Comparison of ENCODE assay signal across 8 cellular contexts in the genomic region with DNA sequence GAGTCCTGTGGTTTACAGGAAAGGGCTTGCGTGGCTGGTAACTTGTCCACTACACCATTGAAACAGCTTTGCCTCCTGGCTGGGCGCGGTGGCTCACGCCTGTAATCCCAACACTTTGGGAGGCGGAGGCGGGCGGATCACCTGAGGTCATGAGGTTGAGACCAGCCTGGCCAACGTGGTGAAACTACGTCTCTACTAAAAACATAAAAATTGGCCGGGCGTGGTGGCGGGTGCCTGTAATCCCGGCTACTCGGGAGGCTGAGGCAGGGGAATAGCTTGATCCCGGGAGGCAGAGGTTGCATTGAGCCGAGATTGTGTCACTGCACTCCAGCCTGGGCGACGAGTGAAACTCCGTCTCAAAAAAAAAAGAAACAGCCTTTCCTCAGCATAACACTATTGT. TPM values are rescaled to one million over a fixed set of nuclear protein-coding genes. Genes with fewer than 3 reads are reported as not detected.
A peak's percentile ranks its signal among the peaks of the same experiment; 100 is the strongest.
DNase-seq lines count a peak whose midpoint lies in the region; ATAC-seq and TF ChIP-seq lines count a peak whose summit lies in the region.
"Not testable (repeated sequence)": the region's sequence is repeated elsewhere in the genome, so short reads cannot be mapped to it uniquely, and the experiment has no call there.

No MANE protein-coding gene starts in this region.

- CTCF ChIA-PET in CD8-positive, alpha-beta T cell (lab: Charles Lee) = not testable (repeated sequence)
- CTCF ChIA-PET in activated CD4-positive, alpha-beta T cell treated with anti-CD3 and anti-CD28 coated beads for 36 hours (lab: Charles Lee) = interaction anchor here (1.4 kb wide), 1 partner anchor 16 kb away, joined by 3 read pairs; no protein-coding TSS in a partner anchor

- H3K27me3 Mint-ChIP-seq in CD8-positive, alpha-beta T cell (ENCODE audit: low read depth); activated CD4-positive, alpha-beta T cell treated with anti-CD3 and anti-CD28 coated beads for 36 hours; activated naive CD8-positive, alpha-beta T cell treated with anti-CD3 and anti-CD28 coated beads, Interleukin-2, amount 10 ng/mL, durations not matched to agents 7 days and 5 days; effector memory CD8-positive, alpha-beta T cell: not testable (repeated sequence)

- intact Hi-C loops in CD8-positive, alpha-beta T cell (cut with DNase I, micrococcal nuclease); left lung (cut with DNase I); ovary (cut with DNase I): not testable (repeated sequence)
- intact Hi-C loops in activated CD4-positive, alpha-beta T cell treated with anti-CD3 and anti-CD28 coated beads for 36 hours (cut with DNase I, micrococcal nuclease) = loop anchor here in 1 of 2 experiments (1.0 kb wide), 2 partner anchors 9 to 53 kb away; a partner anchor contains a TSS

- H3K4me1 ChIP-seq in CD8-positive, alpha-beta T cell (ENCODE audit: insufficient read depth, low read length) = peaks cover 34% of the 10 kb centered on the region
- H3K4me1 ChIP-seq in left lung = peaks cover 25 to 60% of the 10 kb centered on the region in 2 donors
- H3K4me1 ChIP-seq in ovary (ENCODE audit: insufficient read depth) = not testable (repeated sequence)
- H3K4me1 ChIP-seq in tibial nerve = peaks cover 0 to 49% (median 20%) of the 10 kb centered on the region in 4 donors

- not testable (repeated sequence) for TF ChIP-seq POLR2A in ovary (IDR thresholded peaks at IDR 0.05); tibial nerve (IDR thresholded peaks at IDR 0.05)

- H3K4me3 Mint-ChIP-seq in CD8-positive, alpha-beta T cell = not testable (repeated sequence)
- H3K4me3 Mint-ChIP-seq in activated CD4-positive, alpha-beta T cell treated with anti-CD3 and anti-CD28 coated beads for 36 hours = peak overlapping the region; percentile 84
- peak overlapping the region; percentile 93 for H3K4me3 Mint-ChIP-seq in activated naive CD8-positive, alpha-beta T cell treated with anti-CD3 and anti-CD28 coated beads, Interleukin-2, amount 10 ng/mL, durations not matched to agents 7 days and 5 days
- peak overlapping the region; percentile 37 to 91 for H3K4me3 Mint-ChIP-seq in effector memory CD8-positive, alpha-beta T cell

- not testable (repeated sequence) for H3K27me3 ChIP-seq in CD8-positive, alpha-beta T cell (ENCODE audit: insufficient read depth, low read length); MG63; left lung; ovary; tibial nerve

- 85 to 92% (median 90%) methylated on average over 19 of the region's 19 CpGs for WGBS in ovary, 3 donors
- WGBS in tibial nerve, 2 donors = 84 to 87% methylated on average over 19 of the region's 19 CpGs

- not testable (repeated sequence) for H3K4me3 ChIP-seq in CD8-positive, alpha-beta T cell (ENCODE audit: low read depth, low read length); ovary; tibial nerve
- H3K4me3 ChIP-seq in MG63 (peak overlapping the region; percentile 61), left lung (peak overlapping the region in 1 of 2 donors; percentile 90)

- not testable (repeated sequence) for H3K9me3 Mint-ChIP-seq in CD8-positive, alpha-beta T cell; activated CD4-positive, alpha-beta T cell treated with anti-CD3 and anti-CD28 coated beads for 36 hours (ENCODE audit: low read depth); activated naive CD8-positive, alpha-beta T cell treated with anti-CD3 and anti-CD28 coated beads, Interleukin-2, amount 10 ng/mL, durations not matched to agents 7 days and 5 days; effector memory CD8-positive, alpha-beta T cell

- H3K4me1 Mint-ChIP-seq in CD8-positive, alpha-beta T cell (ENCODE audit: low read depth) = peaks cover 61% of the 10 kb centered on the region
- H3K4me1 Mint-ChIP-seq in activated CD4-positive, alpha-beta T cell treated with anti-CD3 and anti-CD28 coated beads for 36 hours = peaks cover 62% of the 10 kb centered on the region
- peaks cover 60% of the 10 kb centered on the region for H3K4me1 Mint-ChIP-seq in activated naive CD8-positive, alpha-beta T cell treated with anti-CD3 and anti-CD28 coated beads, Interleukin-2, amount 10 ng/mL, durations not matched to agents 7 days and 5 days
- peaks cover 37 to 49% of the 10 kb centered on the region in 2 donors for H3K4me1 Mint-ChIP-seq in effector memory CD8-positive, alpha-beta T cell (ENCODE audit: low read depth in 2 of 2)

- not testable (repeated sequence) for ATAC-seq in CD8-positive, alpha-beta T cell; activated CD4-positive, alpha-beta T cell treated with anti-CD3 and anti-CD28 coated beads for 36 hours; activated naive CD8-positive, alpha-beta T cell treated with anti-CD3 and anti-CD28 coated beads, Interleukin-2, amount 10 ng/mL, durations not matched to agents 7 days and 5 days (ENCODE audit: low read depth); effector memory CD8-positive, alpha-beta T cell (replicated peaks); left lung

- not testable (repeated sequence) for DNase-seq in CD8-positive, alpha-beta T cell; MG63; activated CD4-positive, alpha-beta T cell treated with anti-CD3 and anti-CD28 coated beads for 36 hours; activated naive CD8-positive, alpha-beta T cell treated with anti-CD3 and anti-CD28 coated beads, Interleukin-2, amount 10 ng/mL, durations not matched to agents 7 days and 5 days; effector memory CD8-positive, alpha-beta T cell; left lung; tibial nerve (ENCODE audit: low spot score in 2 of 2)
- DNase-seq in ovary = peak in 4 of 5 donors; percentile 34 to 46 (median 44)

- TF ChIP-seq CTCF in CD8-positive, alpha-beta T cell (IDR thresholded peaks at IDR 0.05); left lung (IDR thresholded peaks at IDR 0.05); ovary (IDR thresholded peaks at IDR 0.05); tibial nerve (IDR thresholded peaks at IDR 0.05): not testable (repeated sequence)

- not testable (repeated sequence) for H3K27ac Mint-ChIP-seq in CD8-positive, alpha-beta T cell
- H3K27ac Mint-ChIP-seq in activated CD4-positive, alpha-beta T cell treated with anti-CD3 and anti-CD28 coated beads for 36 hours = peak overlapping the region; percentile 96
- H3K27ac Mint-ChIP-seq in activated naive CD8-positive, alpha-beta T cell treated with anti-CD3 and anti-CD28 coated beads, Interleukin-2, amount 10 ng/mL, durations not matched to agents 7 days and 5 days = peak overlapping the region; percentile 38
- peak overlapping the region; percentile 54 to 66 for H3K27ac Mint-ChIP-seq in effector memory CD8-positive, alpha-beta T cell

- not testable (repeated sequence) for TF ChIP-seq EP300 in ovary (IDR thresholded peaks at IDR 0.05); tibial nerve (IDR thresholded peaks at IDR 0.05)

- H3K27ac ChIP-seq in CD8-positive, alpha-beta T cell (ENCODE audit: low read depth, low read length) = peak overlapping the region; percentile 62
- peak overlapping the region; percentile 84 to 86 for H3K27ac ChIP-seq in left lung
- not testable (repeated sequence) for H3K27ac ChIP-seq in ovary
- peak overlapping the region in 3 of 4 donors; percentile 75 to 85 (median 83) for H3K27ac ChIP-seq in tibial nerve

- peaks cover 29% of the 10 kb centered on the region for H3K36me3 ChIP-seq in CD8-positive, alpha-beta T cell (ENCODE audit: insufficient read depth, low read length)
- H3K36me3 ChIP-seq in MG63 = peaks cover 31% of the 10 kb centered on the region
- H3K36me3 ChIP-seq in left lung = peaks cover 5 to 32% of the 10 kb centered on the region in 2 donors
- H3K36me3 ChIP-seq in ovary = not testable (repeated sequence)
- peaks cover 4 to 32% (median 15%) of the 10 kb centered on the region in 3 donors for H3K36me3 ChIP-seq in tibial nerve

- POLR2A ChIA-PET in CD8-positive, alpha-beta T cell (lab: Charles Lee) = interaction anchor here (2.5 kb wide), 1 partner anchor 9 kb away, joined by 10 read pairs; a partner anchor contains a TSS
- POLR2A ChIA-PET in activated CD4-positive, alpha-beta T cell treated with anti-CD3 and anti-CD28 coated beads for 36 hours (lab: Charles Lee) = interaction anchor here (0.6 to 0.7 kb wide), 2 partner anchors 8 to 13 kb away, joined by 3 read pairs; no protein-coding TSS in a partner anchor
- POLR2A ChIA-PET in activated naive CD8-positive, alpha-beta T cell treated with anti-CD3 and anti-CD28 coated beads, Interleukin-2, amount 10 ng/mL, durations not matched to agents 7 days and 5 days (lab: Charles Lee) = interaction anchor here (1.3 to 2.1 kb wide), 3 partner anchors 8 to 24 kb away, joined by 3 to 8 read pairs (median 6); a partner anchor contains a TSS

- peaks cover 44% of the 10 kb centered on the region for H3K36me3 Mint-ChIP-seq in CD8-positive, alpha-beta T cell
- H3K36me3 Mint-ChIP-seq in activated CD4-positive, alpha-beta T cell treated with anti-CD3 and anti-CD28 coated beads for 36 hours (ENCODE audit: low read depth) = peaks cover 44% of the 10 kb centered on the region
- H3K36me3 Mint-ChIP-seq in activated naive CD8-positive, alpha-beta T cell treated with anti-CD3 and anti-CD28 coated beads, Interleukin-2, amount 10 ng/mL, durations not matched to agents 7 days and 5 days = peaks cover 26% of the 10 kb centered on the region
- peaks cover 44% of the 10 kb centered on the region for H3K36me3 Mint-ChIP-seq in effector memory CD8-positive, alpha-beta T cell (ENCODE audit: insufficient read depth)

- H3K9me3 ChIP-seq in CD8-positive, alpha-beta T cell (ENCODE audit: low read length); MG63; left lung; ovary; tibial nerve: not testable (repeated sequence)

RNA-seq across cellular contexts. Expression of a gene that starts 1.2 kb away (rescaled TPM):
- total RNA-seq in CD8-positive, alpha-beta T cell = 1 to 10 TPM; 4.4 to 6.4 TPM
- 3.5 and 5.6 TPM in 2 replicates for total RNA-seq in MG63 (2014; rRNA removed; shearing (Covaris generic); ENCODE audit: low replicate concordance)
- 1 to 10 TPM; 4.3 to 7.7 TPM for total RNA-seq in activated CD4-positive, alpha-beta T cell treated with anti-CD3 and anti-CD28 coated beads for 36 hours
- 1 to 10 TPM; 7.9 to 8.2 TPM for total RNA-seq in activated naive CD8-positive, alpha-beta T cell treated with anti-CD3 and anti-CD28 coated beads, Interleukin-2, amount 10 ng/mL, durations not matched to agents 7 days and 5 days
- 10 to 100 TPM in 1 of 2 donors, 1 to 10 TPM in 1; 9.7 to 10.3 TPM for total RNA-seq in left lung
- 10 to 100 TPM in 3 of 7 donors, 1 to 10 TPM in 4; 5.1 to 12.8 (median 8.7) TPM for total RNA-seq in ovary
- polyA plus RNA-seq in ovary = 1 to 10 TPM; 2.4 to 7.0 TPM
- total RNA-seq in tibial nerve = 1 to 10 TPM; 5.7 to 9.0 (median 7.1) TPM

RNA-seq across cellular contexts. Expression of a gene that starts 8.9 kb away (rescaled TPM):
- 1,000 to 10,000 TPM; 2,004 to 2,100 TPM for total RNA-seq in CD8-positive, alpha-beta T cell
- total RNA-seq in MG63 (2014; rRNA removed; shearing (Covaris generic); ENCODE audit: low replicate concordance) = 2,427 and 2,822 TPM in 2 replicates
- 1,000 to 10,000 TPM; 1,121 to 1,734 TPM for total RNA-seq in activated CD4-positive, alpha-beta T cell treated with anti-CD3 and anti-CD28 coated beads for 36 hours
- 1,000 to 10,000 TPM; 1,037 to 1,049 TPM for total RNA-seq in activated naive CD8-positive, alpha-beta T cell treated with anti-CD3 and anti-CD28 coated beads, Interleukin-2, amount 10 ng/mL, durations not matched to agents 7 days and 5 days
- total RNA-seq in left lung (100 to 1,000 TPM; 684 to 736 TPM), ovary (1,000 to 10,000 TPM; 1,036 to 2,796 (median 2,128) TPM), tibial nerve (100 to 1,000 TPM; 250 to 531 (median 413) TPM)
- 1,000 to 10,000 TPM; 3,374 to 4,524 TPM for polyA plus RNA-seq in ovary
